In the genomic region with DNA sequence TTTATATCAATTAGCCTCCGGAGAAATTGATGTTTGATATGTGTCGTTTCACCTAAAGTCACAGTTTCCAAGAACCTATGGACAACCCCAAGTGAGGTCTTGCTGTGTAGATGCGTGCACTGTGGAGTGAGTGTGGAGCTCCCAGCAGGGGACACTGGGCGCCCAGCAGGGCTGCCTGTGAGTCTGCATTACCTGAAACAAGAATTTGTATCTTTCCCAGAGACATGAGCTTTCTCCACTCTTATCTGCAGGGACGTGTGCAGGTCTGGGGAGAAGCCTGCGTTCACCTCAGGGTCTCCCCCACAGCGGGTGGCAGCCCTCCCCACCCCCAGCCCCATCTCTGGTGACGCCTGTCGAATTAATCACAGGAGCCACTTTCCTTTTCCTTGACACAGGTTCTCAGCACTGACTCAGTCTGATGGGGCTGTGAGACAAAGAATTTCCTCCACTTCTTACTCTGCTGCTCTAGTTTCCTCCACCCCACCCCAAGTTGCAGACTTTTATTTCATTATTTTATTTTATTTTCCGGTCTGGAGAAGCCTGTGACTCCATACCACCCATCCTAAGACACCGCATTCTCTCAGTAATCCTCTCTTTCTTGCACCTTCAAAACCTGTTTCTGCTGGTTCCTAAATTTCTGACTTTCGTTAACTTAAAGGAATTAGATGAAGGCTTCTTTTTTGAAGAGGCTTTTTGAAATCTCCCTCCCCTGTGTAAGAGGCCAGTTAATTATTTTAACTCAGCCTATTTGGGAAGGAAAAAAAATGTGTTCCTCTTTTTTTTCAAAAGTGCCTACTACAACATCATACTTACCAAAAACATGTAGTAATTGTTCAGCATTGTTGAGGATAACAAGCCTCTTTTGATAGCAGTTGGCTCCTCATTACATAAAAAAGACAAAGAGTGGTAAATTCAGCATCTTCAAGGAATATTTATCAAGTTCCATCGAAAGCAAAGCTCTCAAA, we compare ENCODE assay signal across 1 cellular context.
TF ChIP-seq lines count a peak whose summit lies in the region.

No MANE protein-coding gene starts in this region.

TF ChIP-seq in GM23338, 12 proteins besides CTCF, POLR2A, EP300 and RAD21 (continued from another document):
- TF ChIP-seq ETS1 (IDR thresholded peaks at IDR 0.05) = no peak
- TF ChIP-seq STAT1 (IDR thresholded peaks at IDR 0.05; ENCODE audit: unreplicated experiment) = no peak
- TF ChIP-seq, protein P1, sequence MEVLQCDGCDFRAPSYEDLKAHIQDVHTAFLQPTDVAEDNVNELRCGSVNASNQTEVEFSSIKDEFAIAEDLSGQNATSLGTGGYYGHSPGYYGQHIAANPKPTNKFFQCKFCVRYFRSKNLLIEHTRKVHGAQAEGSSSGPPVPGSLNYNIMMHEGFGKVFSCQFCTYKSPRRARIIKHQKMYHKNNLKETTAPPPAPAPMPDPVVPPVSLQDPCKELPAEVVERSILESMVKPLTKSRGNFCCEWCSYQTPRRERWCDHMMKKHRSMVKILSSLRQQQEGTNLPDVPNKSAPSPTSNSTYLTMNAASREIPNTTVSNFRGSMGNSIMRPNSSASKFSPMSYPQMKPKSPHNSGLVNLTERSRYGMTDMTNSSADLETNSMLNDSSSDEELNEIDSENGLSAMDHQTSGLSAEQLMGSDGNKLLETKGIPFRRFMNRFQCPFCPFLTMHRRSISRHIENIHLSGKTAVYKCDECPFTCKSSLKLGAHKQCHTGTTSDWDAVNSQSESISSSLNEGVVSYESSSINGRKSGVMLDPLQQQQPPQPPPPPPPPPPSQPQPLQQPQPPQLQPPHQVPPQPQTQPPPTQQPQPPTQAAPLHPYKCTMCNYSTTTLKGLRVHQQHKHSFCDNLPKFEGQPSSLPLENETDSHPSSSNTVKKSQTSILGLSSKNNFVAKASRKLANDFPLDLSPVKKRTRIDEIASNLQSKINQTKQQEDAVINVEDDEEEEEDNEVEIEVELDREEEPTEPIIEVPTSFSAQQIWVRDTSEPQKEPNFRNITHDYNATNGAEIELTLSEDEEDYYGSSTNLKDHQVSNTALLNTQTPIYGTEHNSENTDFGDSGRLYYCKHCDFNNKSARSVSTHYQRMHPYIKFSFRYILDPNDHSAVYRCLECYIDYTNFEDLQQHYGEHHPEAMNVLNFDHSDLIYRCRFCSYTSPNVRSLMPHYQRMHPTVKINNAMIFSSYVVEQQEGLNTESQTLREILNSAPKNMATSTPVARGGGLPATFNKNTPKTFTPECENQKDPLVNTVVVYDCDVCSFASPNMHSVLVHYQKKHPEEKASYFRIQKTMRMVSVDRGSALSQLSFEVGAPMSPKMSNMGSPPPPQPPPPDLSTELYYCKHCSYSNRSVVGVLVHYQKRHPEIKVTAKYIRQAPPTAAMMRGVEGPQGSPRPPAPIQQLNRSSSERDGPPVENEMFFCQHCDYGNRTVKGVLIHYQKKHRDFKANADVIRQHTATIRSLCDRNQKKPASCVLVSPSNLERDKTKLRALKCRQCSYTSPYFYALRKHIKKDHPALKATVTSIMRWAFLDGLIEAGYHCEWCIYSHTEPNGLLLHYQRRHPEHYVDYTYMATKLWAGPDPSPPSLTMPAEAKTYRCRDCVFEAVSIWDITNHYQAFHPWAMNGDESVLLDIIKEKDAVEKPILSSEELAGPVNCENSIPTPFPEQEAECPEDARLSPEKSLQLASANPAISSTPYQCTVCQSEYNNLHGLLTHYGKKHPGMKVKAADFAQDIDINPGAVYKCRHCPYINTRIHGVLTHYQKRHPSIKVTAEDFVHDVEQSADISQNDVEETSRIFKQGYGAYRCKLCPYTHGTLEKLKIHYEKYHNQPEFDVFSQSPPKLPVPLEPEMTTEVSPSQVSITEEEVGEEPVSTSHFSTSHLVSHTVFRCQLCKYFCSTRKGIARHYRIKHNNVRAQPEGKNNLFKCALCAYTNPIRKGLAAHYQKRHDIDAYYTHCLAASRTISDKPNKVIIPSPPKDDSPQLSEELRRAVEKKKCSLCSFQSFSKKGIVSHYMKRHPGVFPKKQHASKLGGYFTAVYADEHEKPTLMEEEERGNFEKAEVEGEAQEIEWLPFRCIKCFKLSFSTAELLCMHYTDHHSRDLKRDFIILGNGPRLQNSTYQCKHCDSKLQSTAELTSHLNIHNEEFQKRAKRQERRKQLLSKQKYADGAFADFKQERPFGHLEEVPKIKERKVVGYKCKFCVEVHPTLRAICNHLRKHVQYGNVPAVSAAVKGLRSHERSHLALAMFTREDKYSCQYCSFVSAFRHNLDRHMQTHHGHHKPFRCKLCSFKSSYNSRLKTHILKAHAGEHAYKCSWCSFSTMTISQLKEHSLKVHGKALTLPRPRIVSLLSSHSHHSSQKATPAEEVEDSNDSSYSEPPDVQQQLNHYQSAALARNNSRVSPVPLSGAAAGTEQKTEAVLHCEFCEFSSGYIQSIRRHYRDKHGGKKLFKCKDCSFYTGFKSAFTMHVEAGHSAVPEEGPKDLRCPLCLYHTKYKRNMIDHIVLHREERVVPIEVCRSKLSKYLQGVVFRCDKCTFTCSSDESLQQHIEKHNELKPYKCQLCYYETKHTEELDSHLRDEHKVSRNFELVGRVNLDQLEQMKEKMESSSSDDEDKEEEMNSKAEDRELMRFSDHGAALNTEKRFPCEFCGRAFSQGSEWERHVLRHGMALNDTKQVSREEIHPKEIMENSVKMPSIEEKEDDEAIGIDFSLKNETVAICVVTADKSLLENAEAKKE (CRISPR knock-in tag; IDR thresholded peaks at IDR 0.05) = no peak
- no peak for TF ChIP-seq POLR2AphosphoS5 (IDR thresholded peaks at IDR 0.05; ENCODE audit: low read depth)
- no peak for TF ChIP-seq EZH2 (IDR thresholded peaks at IDR 0.05; ENCODE audit: low read depth, unreplicated experiment)
- TF ChIP-seq REST (IDR thresholded peaks at IDR 0.05; ENCODE audit: unreplicated experiment) = no peak
- no peak for TF ChIP-seq ZNF331 (CRISPR knock-in tag; IDR thresholded peaks at IDR 0.05; ENCODE audit: low read depth)
- no peak for TF ChIP-seq ZNF114 (CRISPR knock-in tag; IDR thresholded peaks at IDR 0.05)
- TF ChIP-seq NANOG (IDR thresholded peaks at IDR 0.05; ENCODE audit: borderline replicate concordance) = no peak
- no peak for TF ChIP-seq JUNB (IDR thresholded peaks at IDR 0.05; ENCODE audit: unreplicated experiment)
- TF ChIP-seq EZH2phosphoT487 (IDR thresholded peaks at IDR 0.05; ENCODE audit: unreplicated experiment) = no peak
TF ChIP-seq in GM23338: peak in this region for 0.
